ENCODE assay signal across 4 cellular contexts in genomic region chr12:117595751-117596150, GRCh38.
"Had no signal": no experiment of that assay in that cellular context is flagged by ENCODE, and none has a peak within 500 bp of the region (broad histone marks: within the 10 kb centered on the region; RNA-seq: fewer than 3 reads in every experiment).

No MANE protein-coding gene starts in this region.

- DNase-seq: GM23248, GOT3, H7, HFFc6 had no signal
